Comparison of ENCODE assay signal across 22 cellular contexts in genomic region chr2:228479014-228479413, GRCh38.
DNase-seq lines count a peak whose midpoint lies in the region; ATAC-seq, FAIRE-seq and TF ChIP-seq lines count a peak whose summit lies in the region.
"Had no signal": no experiment of that assay in that cellular context is flagged by ENCODE, and none has a peak within 500 bp of the region (broad histone marks: within the 10 kb centered on the region; RNA-seq: fewer than 3 reads in every experiment).

No MANE protein-coding gene starts in this region.

- no peak overlapping the region for H3K27ac Mint-ChIP-seq in WTC11
- H3K27ac Mint-ChIP-seq: CD14-positive monocyte; CD4-positive, alpha-beta memory T cell; CD8-positive, alpha-beta memory T cell had no signal

- no peak overlapping the region for H2BK12ac ChIP-seq in neuronal stem cell (ENCODE audit: low read length)

- TF ChIP-seq POLR2A in GM12892 (IDR thresholded peaks at IDR 0.05; ENCODE audit: low read depth, low read length): no peak

- intact Hi-C loops in ascending aorta (cut with DNase I): no loop called here

- no peak overlapping the region for H3K9ac ChIP-seq in neuronal stem cell (ENCODE audit: low read depth, low read length, poor library complexity)
- H3K9ac ChIP-seq: BLaER1 had no signal

- H2BK5ac ChIP-seq in neuronal stem cell (ENCODE audit: low read length): no peak overlapping the region

- DNase-seq in GM12892 (ENCODE audit: insufficient read length) (no peak), WTC11 (ENCODE audit: low spot score) (no peak), neuronal stem cell (ENCODE audit: low spot score) (no peak), ascending aorta (ENCODE audit: low spot score in 2 of 2) (no peak), COLO829 (ENCODE audit: low spot score) (no peak)
- DNase-seq: 8988T; ACHN; BE2C; C1 segment of cervical spinal cord; Caco-2; Calu3; CD4-positive, alpha-beta memory T cell; CD4-positive, CD25-positive, alpha-beta regulatory T cell; CD8-positive, alpha-beta memory T cell; DMS79 treated with DMSO at 0.1 percent for 48 hours; GF-D8 had no signal

- H3K27me3 ChIP-seq in neuronal stem cell (ENCODE audit: control insufficient read depth in 3 of 3, insufficient read depth in 3 of 3, low read depth in 1 of 3, low read length in 3 of 3) (no peaks in the 10 kb centered on the region), ascending aorta (no peaks in the 10 kb centered on the region)
- H3K27me3 ChIP-seq: BE2C, BLaER1 had no signal

- H3K27me3 Mint-ChIP-seq in WTC11 (ENCODE audit: low read depth): no peaks in the 10 kb centered on the region
- H3K27me3 Mint-ChIP-seq: CD4-positive, alpha-beta memory T cell; CD4-positive, CD25-positive, alpha-beta regulatory T cell had no signal

- peak overlapping the region; percentile 56 for H3K14ac ChIP-seq in neuronal stem cell (ENCODE audit: low read length)

- H3K23ac ChIP-seq in neuronal stem cell (ENCODE audit: low read depth, low read length, poor library complexity): peak overlapping the region; percentile 55

- no peak for ATAC-seq in WTC11

- H3K4me1 Mint-ChIP-seq in WTC11: no peaks in the 10 kb centered on the region
- H3K4me1 Mint-ChIP-seq: CD14-positive monocyte; CD4-positive, alpha-beta memory T cell; CD4-positive, CD25-positive, alpha-beta regulatory T cell; CD8-positive, alpha-beta memory T cell had no signal

- no peak overlapping the region for H3K4ac ChIP-seq in neuronal stem cell (ENCODE audit: low read length)

- H3K4me1 ChIP-seq in neuronal stem cell (ENCODE audit: control insufficient read depth in 2 of 2, insufficient read depth in 1 of 2, low read depth in 1 of 2, low read length in 2 of 2): no peaks in the 10 kb centered on the region
- no peaks in the 10 kb centered on the region for H3K4me1 ChIP-seq in ascending aorta
- H3K4me1 ChIP-seq: BE2C, BLaER1, Caco-2 had no signal

- no peak overlapping the region for H2BK120ac ChIP-seq in neuronal stem cell (ENCODE audit: low read depth, low read length)

- peaks cover 3% of the 10 kb centered on the region; the same call in 1 of the 2 replicates for H3K36me3 Mint-ChIP-seq in WTC11
- H3K36me3 Mint-ChIP-seq: CD14-positive monocyte; CD4-positive, alpha-beta memory T cell; CD4-positive, CD25-positive, alpha-beta regulatory T cell; CD8-positive, alpha-beta memory T cell had no signal

- POLR2A ChIA-PET in WTC11 (lab: Charles Lee): no interaction called here

- no peak overlapping the region for H4K8ac ChIP-seq in neuronal stem cell (ENCODE audit: low read depth, low read length)

- no peak overlapping the region for H3K4me3 Mint-ChIP-seq in WTC11
- H3K4me3 Mint-ChIP-seq: CD14-positive monocyte; CD4-positive, alpha-beta memory T cell; CD8-positive, alpha-beta memory T cell had no signal

- H2AK5ac ChIP-seq in neuronal stem cell (ENCODE audit: low read depth, low read length): no peak overlapping the region

- TF ChIP-seq CTCF in WTC11 (IDR thresholded peaks at IDR 0.05): no peak
- no peak for TF ChIP-seq CTCF in ascending aorta (IDR thresholded peaks at IDR 0.05)

- H3K4me2 ChIP-seq in neuronal stem cell (ENCODE audit: insufficient read depth, low read length, poor library complexity, severe bottlenecking): no peak overlapping the region
- H3K4me2 ChIP-seq: BLaER1 had no signal

- H3K27ac ChIP-seq in neuronal stem cell (replicated peaks; ENCODE audit: low read length): no peak overlapping the region
- H3K27ac ChIP-seq in ascending aorta: no peak overlapping the region
- H3K27ac ChIP-seq: BLaER1 had no signal

- peak overlapping the region; percentile 72 for H4K91ac ChIP-seq in neuronal stem cell (ENCODE audit: low read depth, low read length, poor library complexity)

- CTCF ChIA-PET in WTC11 (lab: Charles Lee): no interaction called here

- H3K79me1 ChIP-seq in neuronal stem cell (ENCODE audit: low read depth, low read length): peaks cover 1% of the 10 kb centered on the region

- H3K9me3 Mint-ChIP-seq in WTC11: peaks cover 13% of the 10 kb centered on the region; the same call in 1 of the 2 replicates

- no peak overlapping the region for H2AFZ ChIP-seq in neuronal stem cell (ENCODE audit: low read length)

- H3K9me3 ChIP-seq in neuronal stem cell (replicated peaks in 1 of 2; ENCODE audit: control insufficient read depth in 2 of 2, insufficient read depth in 1 of 2, low read depth in 1 of 2, low read length in 2 of 2): no peaks in the 10 kb centered on the region
- no peaks in the 10 kb centered on the region for H3K9me3 ChIP-seq in ascending aorta
- H3K9me3 ChIP-seq: BE2C, BLaER1, Caco-2 had no signal

- H3K36me3 ChIP-seq in neuronal stem cell (replicated peaks in 1 of 2; ENCODE audit: control insufficient read depth in 2 of 2, insufficient read depth in 2 of 2, low read length in 2 of 2) (no peaks in the 10 kb centered on the region), ascending aorta (no peaks in the 10 kb centered on the region)
- H3K36me3 ChIP-seq: BE2C, BLaER1 had no signal

- H3K18ac ChIP-seq in neuronal stem cell (ENCODE audit: low read length): no peak overlapping the region

- FAIRE-seq in GM12892 (lab: Jason Lieb, UNC): peak; percentile 36
- FAIRE-seq: A204.1, D721Med, G401.6, GM18507 had no signal

- H2BK15ac ChIP-seq in neuronal stem cell (ENCODE audit: low read length): no peak overlapping the region

- no peak overlapping the region for H3K4me3 ChIP-seq in neuronal stem cell (ENCODE audit: low read length in 2 of 2)
- no peak overlapping the region for H3K4me3 ChIP-seq in ascending aorta
- H3K4me3 ChIP-seq: BLaER1 had no signal

TF ChIP-seq in WTC11, 78 proteins besides CTCF, POLR2A, EP300 and RAD21:
- TF ChIP-seq NFE2L1 (CRISPR knock-in tag; IDR thresholded peaks at IDR 0.05): 0 out of 2 replicates have a peak, but pooled peaks have one; percentile 33
- no peak for TF ChIP-seq ESRRA (CRISPR knock-in tag; IDR thresholded peaks at IDR 0.05; ENCODE audit: borderline replicate concordance)
